ENCODE assay signal across 29 cellular contexts in the genomic region with DNA sequence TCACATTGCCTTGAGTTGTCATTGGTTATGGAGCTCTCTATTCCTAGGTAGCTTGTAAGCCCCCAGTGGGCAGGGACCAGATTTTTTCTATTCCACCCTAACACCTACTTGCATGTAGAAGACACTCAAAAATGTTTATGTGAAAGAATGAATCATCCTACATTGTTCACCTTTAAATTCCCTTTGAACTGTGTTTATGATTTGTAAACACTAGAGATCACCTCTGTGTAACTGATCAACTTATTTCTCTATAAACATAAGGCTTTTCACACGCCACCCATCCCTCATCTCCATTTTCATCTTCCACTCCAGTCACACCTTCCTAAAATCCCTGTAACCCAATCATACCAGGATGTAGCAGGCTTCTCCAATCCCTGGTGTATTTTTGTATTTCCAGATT.
"Had no signal": no experiment of that assay in that cellular context is flagged by ENCODE, and none has a peak within 500 bp of the region (broad histone marks: within the 10 kb centered on the region; RNA-seq: fewer than 3 reads in every experiment).

No MANE protein-coding gene starts in this region.

- ATAC-seq: activated CD4-positive, alpha-beta T cell treated with anti-CD3 and anti-CD28 coated beads for 36 hours; activated CD8-positive, alpha-beta memory T cell treated with anti-CD3 and anti-CD28 coated beads, Interleukin-2, amount 10 ng/mL, durations not matched to agents 7 days and 5 days; activated CD8-positive, alpha-beta T cell treated with anti-CD3 and anti-CD28 coated beads, Interleukin-2, amount 10 ng/mL, durations not matched to agents 7 days and 5 days; activated naive CD8-positive, alpha-beta T cell treated with anti-CD3 and anti-CD28 coated beads, Interleukin-2, amount 50 U/mL, for 24 hours; body of pancreas; effector memory CD8-positive, alpha-beta T cell; gastroesophageal sphincter; heart right ventricle had no signal

- H3K36me3 ChIP-seq: adrenal gland, esophagus squamous epithelium, gastroesophageal sphincter, heart right ventricle had no signal

- H3K4me3 ChIP-seq: adrenal gland, body of pancreas, esophagus squamous epithelium, gastroesophageal sphincter, heart right ventricle, hepatocyte had no signal

- DNase-seq: activated CD4-positive, alpha-beta memory T cell treated with anti-CD3 and anti-CD28 coated beads for 36 hours; activated CD4-positive, alpha-beta T cell treated with anti-CD3 and anti-CD28 coated beads for 36 hours; activated CD4-positive, alpha-beta T cell treated with anti-CD3 and anti-CD28 coated beads, Interleukin-2, amount 10 ng/mL, durations not matched to agents 24 days and 14 days; activated CD4-positive, CD25-positive, alpha-beta regulatory T cell; activated CD4-positive, CD25-positive, alpha-beta regulatory T cell treated with anti-CD3 and anti-CD28 coated beads, Interleukin-2, amount 50 U/mL, for 72 hours; activated CD8-positive, alpha-beta memory T cell treated with anti-CD3 and anti-CD28 coated beads, Interleukin-2, amount 10 ng/mL, durations not matched to agents 7 days and 5 days; activated CD8-positive, alpha-beta memory T cell treated with anti-CD3 and anti-CD28 coated beads, Interleukin-2, amount 50 U/mL, for 4 hours; activated CD8-positive, alpha-beta T cell treated with anti-CD3 and anti-CD28 coated beads, Interleukin-2, amount 10 ng/mL, durations not matched to agents 7 days and 5 days; activated effector memory CD4-positive, alpha-beta T cell treated with anti-CD3 and anti-CD28 coated beads, Interleukin-2, amount 50 U/mL, for 16 hours; activated naive CD4-positive, alpha-beta T cell treated with anti-CD3 and anti-CD28 coated beads for 36 hours; activated naive CD8-positive, alpha-beta T cell treated with anti-CD3 and anti-CD28 coated beads for 36 hours; activated naive CD8-positive, alpha-beta T cell treated with anti-CD3 and anti-CD28 coated beads, Interleukin-2, amount 50 U/mL, for 24 hours; activated T-cell treated with anti-CD3 and anti-CD28 coated beads, Interleukin-2, amount 50 U/mL, for 1 hour; activated T-cell treated with anti-CD3 and anti-CD28 coated beads, Interleukin-2, amount 50 U/mL, for 48 hours; adrenal gland; amygdala; aorta; body of pancreas; caudate nucleus; cortex of kidney; dermis blood vessel endothelial cell; effector CD4-positive, alpha-beta T cell; effector memory CD8-positive, alpha-beta T cell; erythroblast; esophagus squamous epithelium; foreskin melanocyte; heart right ventricle had no signal

- H3K9me3 ChIP-seq: adrenal gland, body of pancreas, esophagus squamous epithelium, gastroesophageal sphincter had no signal

- H3K4me1 ChIP-seq: adrenal gland, esophagus squamous epithelium, gastroesophageal sphincter, heart right ventricle had no signal
